ENCODE assay signal across 11 cellular contexts in genomic region chr3:66480666-66481065, GRCh38. TPM values are rescaled to one million over a fixed set of nuclear protein-coding genes. Genes with fewer than 3 reads are reported as not detected.
DNase-seq lines count a peak whose midpoint lies in the region; ATAC-seq and TF ChIP-seq lines count a peak whose summit lies in the region.
"Had no signal": no experiment of that assay in that cellular context is flagged by ENCODE, and none has a peak within 500 bp of the region (broad histone marks: within the 10 kb centered on the region; RNA-seq: fewer than 3 reads in every experiment).

No MANE protein-coding gene starts in this region.

- peak overlapping the region; percentile 65 to 78 (median 75) for H3K4me3 Mint-ChIP-seq in T-cell

- POLR2A ChIA-PET in T-cell (lab: Charles Lee), result interaction anchor here in 1 of 2 donors (0.9 kb wide), 1 partner anchor 10 kb away, joined by 4 read pairs; no protein-coding TSS in a partner anchor

- no peaks in the 10 kb centered on the region for H3K9me3 Mint-ChIP-seq in T-cell

- H3K27me3 Mint-ChIP-seq in T-cell, result no peaks in the 10 kb centered on the region
- H3K27me3 Mint-ChIP-seq: IgD-negative memory B cell had no signal

- peak; percentile 53 for DNase-seq in activated naive CD4-positive, alpha-beta T cell treated with Interleukin-2 at 50 U/mL for 16 hours
- no peak for DNase-seq in activated naive CD4-positive, alpha-beta T cell (lab: John Stamatoyannopoulos, UW)
- peak in 19 of 34 experiments; percentile 12 to 56 (median 36) for DNase-seq in T-cell
- DNase-seq in effector memory CD4-positive, alpha-beta T cell, result peak in 2 of 3 donors; percentile 23 to 36
- DNase-seq in thoracic aorta (ENCODE audit: low spot score), result no peak
- DNase-seq in DMS 273 (lab: John Stamatoyannopoulos, UW; ENCODE audit: unreplicated experiment), result no peak
- DNase-seq: BE2C, cortex of kidney had no signal

- CTCF ChIA-PET in T-cell (lab: Charles Lee), result interaction anchor here in 1 of 2 donors (1.0 to 1.4 kb wide), 2 partner anchors 11 to 13 kb away, joined by 3 read pairs; no protein-coding TSS in a partner anchor

- H3K4me1 ChIP-seq in effector memory CD4-positive, alpha-beta T cell (ENCODE audit: control insufficient read depth, insufficient read depth, low read length, poor library complexity, severe bottlenecking), result peaks cover 38% of the 10 kb centered on the region
- H3K4me1 ChIP-seq in thoracic aorta (ENCODE audit: control insufficient read depth in 1 of 2, low read depth in 2 of 2), result peaks cover 54 to 94% of the 10 kb centered on the region in 2 donors
- H3K4me1 ChIP-seq: BE2C had no signal

- peaks cover 12% of the 10 kb centered on the region for H3K36me3 Mint-ChIP-seq in T-cell
- H3K36me3 Mint-ChIP-seq: IgD-negative memory B cell had no signal

- no peaks in the 10 kb centered on the region for H3K9me3 ChIP-seq in effector memory CD4-positive, alpha-beta T cell (ENCODE audit: control insufficient read depth, low read length)
- H3K9me3 ChIP-seq in thoracic aorta, result no peaks in the 10 kb centered on the region
- H3K9me3 ChIP-seq: BE2C had no signal

- H3K27me3 ChIP-seq in effector memory CD4-positive, alpha-beta T cell (replicated peaks; ENCODE audit: control insufficient read depth, insufficient read depth, low read length, poor library complexity, severe bottlenecking), result no peaks in the 10 kb centered on the region
- H3K27me3 ChIP-seq in thoracic aorta (replicated peaks; ENCODE audit: insufficient read depth), result no peaks in the 10 kb centered on the region
- H3K27me3 ChIP-seq: BE2C had no signal

- no peaks in the 10 kb centered on the region for H3K36me3 ChIP-seq in effector memory CD4-positive, alpha-beta T cell (ENCODE audit: control insufficient read depth, insufficient read depth, low read length)
- H3K36me3 ChIP-seq in thoracic aorta, result no peaks in the 10 kb centered on the region
- H3K36me3 ChIP-seq: BE2C had no signal

- peak overlapping the region; percentile 40 for H3K27ac ChIP-seq in effector memory CD4-positive, alpha-beta T cell (ENCODE audit: insufficient read depth, low read length, poor library complexity, severe bottlenecking)
- peak overlapping the region; percentile 91 to 92 for H3K27ac ChIP-seq in thoracic aorta

- H3K4me3 ChIP-seq in effector memory CD4-positive, alpha-beta T cell (ENCODE audit: insufficient read depth, low read depth, low read length, poor library complexity, severe bottlenecking), result no peak overlapping the region
- H3K4me3 ChIP-seq in thoracic aorta, result no peak overlapping the region

- H3K27ac Mint-ChIP-seq in T-cell, result peak overlapping the region; percentile 88 to 93
- H3K27ac Mint-ChIP-seq: IgD-negative memory B cell had no signal

- ATAC-seq in T-cell (replicated peaks in 1 of 4) (peak; percentile 21 to 83 (median 49)), thoracic aorta (ENCODE audit: insufficient number of reproducible peaks, low FRiP score, low read depth) (no peak), HG02798 (IDR thresholded peaks at IDR 0.05; ENCODE audit: poor library complexity, unreplicated experiment) (no peak), GM21576 (IDR thresholded peaks at IDR 0.05; ENCODE audit: unreplicated experiment) (no peak)

- H3K4me1 Mint-ChIP-seq in T-cell, result peaks cover 26 to 79% (median 26%) of the 10 kb centered on the region in 3 donors

- no peak for TF ChIP-seq CTCF in thoracic aorta (IDR thresholded peaks at IDR 0.05)

RNA-seq across cellular contexts. Expression of gene LRIG1, which starts 20.2 kb away (rescaled TPM):
- total RNA-seq in T-cell, result 10 to 100 TPM; 33.5 to 49.8 (median 41.1) TPM
- total RNA-seq in thoracic aorta, result 100 to 1,000 TPM; 121 to 131 TPM

Comparison
In these comparisons a context has a peak if more than half of its experiments do, and no peak if none do; other contexts are left out.
1. DNase-seq: peak in activated naive CD4-positive, alpha-beta T cell treated with Interleukin-2 at 50 U/mL for 16 hours (single experiment), T-cell (19 of 34) and effector memory CD4-positive, alpha-beta T cell (2 of 3); none in activated naive CD4-positive, alpha-beta T cell (0 of 4), thoracic aorta (single experiment) and DMS 273 (single experiment).
2. ATAC-seq: peak in T-cell (4 of 4); none in thoracic aorta (single experiment), HG02798 (single experiment) and GM21576 (single experiment).